8 cellular contexts compared by ENCODE assay signal in the genomic region with DNA sequence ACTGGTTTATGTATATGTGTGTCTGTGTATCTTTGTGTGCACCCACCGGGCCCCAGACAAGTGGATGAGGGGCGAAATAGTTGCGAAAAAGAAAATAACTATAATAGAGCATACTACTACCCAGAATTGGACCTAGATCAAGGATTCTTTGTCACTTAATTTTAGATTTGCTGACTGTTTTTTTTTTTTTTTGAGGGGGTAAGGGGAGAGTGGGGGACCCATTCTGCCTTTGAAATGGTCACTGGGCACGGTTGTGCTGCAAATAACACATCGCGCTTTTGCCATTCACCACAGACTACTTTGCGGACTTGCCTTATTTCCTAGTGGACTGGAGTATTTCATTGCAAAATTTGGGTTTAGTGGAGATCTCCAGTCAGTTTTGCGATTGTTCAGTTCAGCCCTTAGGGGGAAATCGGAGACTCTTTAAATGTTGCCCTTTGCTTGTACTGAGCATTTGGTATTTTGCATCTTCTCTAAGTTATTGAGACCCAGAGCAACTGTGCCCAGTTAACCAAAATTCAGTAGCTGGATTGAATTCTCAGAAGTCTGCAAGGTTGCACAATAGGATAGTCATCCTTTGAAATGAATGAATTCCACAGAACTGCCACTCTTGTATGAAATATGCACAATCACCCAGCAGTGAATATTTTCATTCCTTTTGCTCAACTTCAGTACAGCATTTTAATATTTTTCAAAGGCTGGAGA. TPM values are rescaled to one million over a fixed set of nuclear protein-coding genes. Genes with fewer than 3 reads are reported as not detected.
DNase-seq lines count a peak whose midpoint lies in the region; ATAC-seq, FAIRE-seq and TF ChIP-seq lines count a peak whose summit lies in the region.

No MANE protein-coding gene starts in this region.

- peak overlapping the region; percentile 97 for H3K4me2 ChIP-seq in keratinocyte (ENCODE audit: control insufficient read depth, extremely low read depth, insufficient read depth, low read depth, low read length)

- TF ChIP-seq EP300 in suprapubic skin (IDR thresholded peaks at IDR 0.05): no peak

- dilution Hi-C loops in keratinocyte (cut with MboI; ENCODE audit: extremely low pct_ligation_motif_present, low sequenced_read_pairs): no loop called here

- no peak overlapping the region for H2AFZ ChIP-seq in keratinocyte (ENCODE audit: control insufficient read depth, low read length)

- H3K27ac ChIP-seq in keratinocyte (ENCODE audit: control insufficient read depth, insufficient read depth, low read length) (no peak overlapping the region), suprapubic skin (peak overlapping the region; percentile 90)

- H3K36me3 ChIP-seq in keratinocyte (ENCODE audit: control insufficient read depth in 2 of 2, extremely low read depth in 1 of 2, insufficient read depth in 2 of 2, low read length in 2 of 2) (no peaks in the 10 kb centered on the region), suprapubic skin (peaks cover 3% of the 10 kb centered on the region)

- no peak for TF ChIP-seq POLR2A in suprapubic skin (IDR thresholded peaks at IDR 0.05)

- peak overlapping the region; percentile 82 for H3K9ac ChIP-seq in keratinocyte (ENCODE audit: control insufficient read depth, extremely low read depth, insufficient read depth, low read length)

- no peak for ATAC-seq in activated naive CD8-positive, alpha-beta T cell treated with anti-CD3 and anti-CD28 coated beads, Interleukin-2, amount 10 ng/mL, durations not matched to agents 7 days and 5 days (ENCODE audit: low read depth)
- ATAC-seq in GM18519 (IDR thresholded peaks at IDR 0.05; ENCODE audit: low FRiP score, unreplicated experiment) (no peak), GM19452 (IDR thresholded peaks at IDR 0.05; ENCODE audit: unreplicated experiment) (no peak), GM21515 (IDR thresholded peaks at IDR 0.05; ENCODE audit: unreplicated experiment) (no peak)

- H3K9me3 Mint-ChIP-seq in activated CD4-positive, alpha-beta T cell treated with anti-CD3 and anti-CD28 coated beads, Interleukin-2, amount 10 ng/mL, durations not matched to agents 7 days and 5 days: no peaks in the 10 kb centered on the region
- H3K9me3 Mint-ChIP-seq in activated naive CD8-positive, alpha-beta T cell treated with anti-CD3 and anti-CD28 coated beads, Interleukin-2, amount 10 ng/mL, durations not matched to agents 7 days and 5 days: no peaks in the 10 kb centered on the region

- 29% methylated on average over 9 of the region's 9 CpGs for WGBS in suprapubic skin

- peaks cover 44% of the 10 kb centered on the region for H3K4me1 ChIP-seq in keratinocyte (ENCODE audit: control insufficient read depth, extremely low read depth, insufficient read depth, low read length)
- H3K4me1 ChIP-seq in suprapubic skin: peaks cover 61% of the 10 kb centered on the region

- TF ChIP-seq CTCF in keratinocyte (optimal IDR thresholded peaks at IDR 0.05 in 1 of 3, IDR thresholded peaks at IDR 0.05 in 1 of 3, conservative IDR thresholded peaks at IDR 0.05 in 1 of 3; ENCODE audit: extremely low read depth in 1 of 3, insufficient read depth in 2 of 3, low read length in 3 of 3) (no peak), suprapubic skin (IDR thresholded peaks at IDR 0.05) (no peak)

- peak overlapping the region; percentile 95 for H3K4me3 Mint-ChIP-seq in activated CD4-positive, alpha-beta T cell treated with anti-CD3 and anti-CD28 coated beads, Interleukin-2, amount 10 ng/mL, durations not matched to agents 7 days and 5 days
- H3K4me3 Mint-ChIP-seq in activated naive CD8-positive, alpha-beta T cell treated with anti-CD3 and anti-CD28 coated beads, Interleukin-2, amount 10 ng/mL, durations not matched to agents 7 days and 5 days: peak overlapping the region; percentile 97

- CTCF ChIA-PET in activated CD4-positive, alpha-beta T cell treated with anti-CD3 and anti-CD28 coated beads, Interleukin-2, amount 10 ng/mL, durations not matched to agents 7 days and 5 days (lab: Charles Lee): interaction anchor here (0.9 kb wide), 1 partner anchor 82 kb away, joined by 5 read pairs; no protein-coding TSS in a partner anchor

- FAIRE-seq in keratinocyte (lab: Jason Lieb, UNC): no peak

- peaks cover 69% of the 10 kb centered on the region for H3K4me1 Mint-ChIP-seq in activated CD4-positive, alpha-beta T cell treated with anti-CD3 and anti-CD28 coated beads, Interleukin-2, amount 10 ng/mL, durations not matched to agents 7 days and 5 days
- H3K4me1 Mint-ChIP-seq in activated naive CD8-positive, alpha-beta T cell treated with anti-CD3 and anti-CD28 coated beads, Interleukin-2, amount 10 ng/mL, durations not matched to agents 7 days and 5 days: peaks cover 48% of the 10 kb centered on the region

- peaks cover 12% of the 10 kb centered on the region for H3K79me2 ChIP-seq in keratinocyte (ENCODE audit: control insufficient read depth, insufficient read depth, low read length)

- DNase-seq in activated CD4-positive, alpha-beta T cell treated with anti-CD3 and anti-CD28 coated beads, Interleukin-2, amount 10 ng/mL, durations not matched to agents 7 days and 5 days: peak; percentile 2
- no peak for DNase-seq in activated CD4-positive, alpha-beta T cell treated with anti-CD3 and anti-CD28 coated beads, Interleukin-2, amount 50 U/mL, for 4 hours
- DNase-seq in activated naive CD8-positive, alpha-beta T cell treated with anti-CD3 and anti-CD28 coated beads, Interleukin-2, amount 10 ng/mL, durations not matched to agents 7 days and 5 days: no peak
- DNase-seq in keratinocyte (ENCODE audit: low read depth, low spot score) (no peak), suprapubic skin (ENCODE audit: low spot score in 2 of 2) (no peak)

- H3K36me3 Mint-ChIP-seq in activated CD4-positive, alpha-beta T cell treated with anti-CD3 and anti-CD28 coated beads, Interleukin-2, amount 10 ng/mL, durations not matched to agents 7 days and 5 days (ENCODE audit: low read depth): peaks cover 67% of the 10 kb centered on the region
- peaks cover 20% of the 10 kb centered on the region for H3K36me3 Mint-ChIP-seq in activated naive CD8-positive, alpha-beta T cell treated with anti-CD3 and anti-CD28 coated beads, Interleukin-2, amount 10 ng/mL, durations not matched to agents 7 days and 5 days

- H3K9me3 ChIP-seq in keratinocyte (ENCODE audit: control insufficient read depth, low read depth, low read length) (no peaks in the 10 kb centered on the region), suprapubic skin (no peaks in the 10 kb centered on the region)

- H3K4me3 ChIP-seq in keratinocyte (ENCODE audit: control insufficient read depth in 2 of 3, extremely low read depth in 1 of 3, insufficient read depth in 2 of 3, low read depth in 1 of 3, low read length in 3 of 3) (peak overlapping the region; percentile 65 to 96 (median 74)), suprapubic skin (peak overlapping the region; percentile 65)

- no peaks in the 10 kb centered on the region for H3K9me1 ChIP-seq in keratinocyte (ENCODE audit: control insufficient read depth, extremely low read depth, insufficient read depth, low read length)

- peaks cover 12% of the 10 kb centered on the region for H3K27me3 Mint-ChIP-seq in activated CD4-positive, alpha-beta T cell treated with anti-CD3 and anti-CD28 coated beads, Interleukin-2, amount 10 ng/mL, durations not matched to agents 7 days and 5 days
- H3K27me3 Mint-ChIP-seq in activated naive CD8-positive, alpha-beta T cell treated with anti-CD3 and anti-CD28 coated beads, Interleukin-2, amount 10 ng/mL, durations not matched to agents 7 days and 5 days: peaks cover 6% of the 10 kb centered on the region

- POLR2A ChIA-PET in activated CD4-positive, alpha-beta T cell treated with anti-CD3 and anti-CD28 coated beads, Interleukin-2, amount 10 ng/mL, durations not matched to agents 7 days and 5 days (lab: Charles Lee): no interaction called here
- POLR2A ChIA-PET in activated naive CD8-positive, alpha-beta T cell treated with anti-CD3 and anti-CD28 coated beads, Interleukin-2, amount 10 ng/mL, durations not matched to agents 7 days and 5 days (lab: Charles Lee): no interaction called here

- no peaks in the 10 kb centered on the region for H3K27me3 ChIP-seq in keratinocyte (ENCODE audit: control insufficient read depth, extremely low read depth, insufficient read depth, low read length)
- peaks cover 7% of the 10 kb centered on the region for H3K27me3 ChIP-seq in suprapubic skin

- H4K20me1 ChIP-seq in keratinocyte (ENCODE audit: control insufficient read depth, extremely low read depth, insufficient read depth, low read length): no peaks in the 10 kb centered on the region

- H3K27ac Mint-ChIP-seq in activated CD4-positive, alpha-beta T cell treated with anti-CD3 and anti-CD28 coated beads, Interleukin-2, amount 10 ng/mL, durations not matched to agents 7 days and 5 days: peak overlapping the region; percentile 94
- peak overlapping the region; percentile 66 for H3K27ac Mint-ChIP-seq in activated naive CD8-positive, alpha-beta T cell treated with anti-CD3 and anti-CD28 coated beads, Interleukin-2, amount 10 ng/mL, durations not matched to agents 7 days and 5 days

RNA-seq across cellular contexts. Expression of a gene that starts 2.8 kb away (rescaled TPM):
- 10 to 100 TPM; 85.4 to 96.5 TPM for total RNA-seq in activated CD4-positive, alpha-beta T cell treated with anti-CD3 and anti-CD28 coated beads, Interleukin-2, amount 10 ng/mL, durations not matched to agents 7 days and 5 days
- total RNA-seq in activated naive CD8-positive, alpha-beta T cell treated with anti-CD3 and anti-CD28 coated beads, Interleukin-2, amount 10 ng/mL, durations not matched to agents 7 days and 5 days: 10 to 100 TPM; 48.7 to 54.0 TPM
- 4.6 to 8.8 TPM (median 7.7 TPM) in 3 replicates for polyA plus RNA-seq in keratinocyte
- polyA plus RNA-seq in keratinocyte (2011; ENCODE audit: low read depth): 1.1 TPM
- polyA plus RNA-seq in keratinocyte (2011; cell fraction: cytosol; rRNA removed): 4.7 and 4.8 TPM in 2 replicates
- 14.6 and 18.5 TPM in 2 replicates for polyA plus RNA-seq in keratinocyte (2011; cell fraction: nucleus; rRNA removed)
- 2.0 and 9.6 TPM in 2 replicates for polyA plus RNA-seq in keratinocyte (2012; ENCODE audit: low replicate concordance)
- polyA minus RNA-seq in keratinocyte: 4.8 to 7.4 TPM (median 6.8 TPM) in 3 replicates
- polyA minus RNA-seq in keratinocyte (2011; cell fraction: cytosol; rRNA and poly(A)+ RNA removed): 6.9 TPM
- 8.1 and 9.8 TPM in 2 replicates for polyA minus RNA-seq in keratinocyte (2011; cell fraction: nucleus; rRNA and poly(A)+ RNA removed)
- 10 to 100 TPM; 29.7 to 61.3 (median 40.6) TPM for total RNA-seq in suprapubic skin
